ENCODE assay signal across 21 cellular contexts in the genomic region with DNA sequence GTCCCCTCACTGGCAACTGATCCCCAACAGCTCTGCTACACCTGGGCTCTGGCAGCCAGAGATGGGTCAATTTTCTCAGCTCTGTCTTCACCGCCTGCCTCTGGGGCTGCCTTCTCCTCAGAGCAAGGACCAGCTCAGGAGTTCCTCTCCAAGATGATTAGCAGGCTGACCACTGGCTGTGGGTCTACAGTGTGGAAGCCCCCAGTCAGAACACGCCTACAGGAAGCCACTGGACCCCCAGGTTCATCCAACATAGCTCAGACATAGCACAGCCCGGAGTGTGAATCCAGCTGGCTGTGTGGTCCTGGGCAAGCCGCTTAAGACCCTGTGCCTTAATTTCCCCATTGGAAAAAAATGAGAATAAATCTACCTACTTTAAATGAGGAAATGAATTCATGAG.
"Had no signal": no experiment of that assay in that cellular context is flagged by ENCODE, and none has a peak within 500 bp of the region (broad histone marks: within the 10 kb centered on the region; RNA-seq: fewer than 3 reads in every experiment).

No MANE protein-coding gene starts in this region.

- H3K27me3 Mint-ChIP-seq: activated CD8-positive, alpha-beta T cell treated with anti-CD3 and anti-CD28 coated beads for 36 hours; activated naive CD8-positive, alpha-beta T cell treated with anti-CD3 and anti-CD28 coated beads, Interleukin-2, amount 50 U/mL, for 24 hours; stimulated activated naive CD8-positive, alpha-beta T cell treated with anti-CD3 and anti-CD28 coated beads, Interleukin-15, Interleukin-2, amounts not matched to agents 100 ng/mL and 50 ng/mL, for 24 hours had no signal

- ATAC-seq: activated CD8-positive, alpha-beta T cell treated with anti-CD3 and anti-CD28 coated beads for 36 hours; activated naive CD8-positive, alpha-beta T cell treated with anti-CD3 and anti-CD28 coated beads, Interleukin-2, amount 50 U/mL, for 24 hours; heart left ventricle; left ventricle myocardium superior; psoas muscle had no signal

- H3K9me3 ChIP-seq: heart left ventricle, psoas muscle, sigmoid colon had no signal

- DNase-seq: activated CD4-positive, alpha-beta T cell treated with anti-CD3 and anti-CD28 coated beads for 4 hours; activated CD8-positive, alpha-beta memory T cell treated with anti-CD3 and anti-CD28 coated beads, Interleukin-2, amount 50 U/mL, for 4 hours; activated CD8-positive, alpha-beta T cell treated with anti-CD3 and anti-CD28 coated beads for 36 hours; activated naive CD4-positive, alpha-beta T cell treated with Interleukin-2 at 50 U/mL for 16 hours; activated naive CD8-positive, alpha-beta T cell treated with anti-CD3 and anti-CD28 coated beads, Interleukin-2, amount 50 U/mL, for 24 hours; central memory CD4-positive, alpha-beta T cell; cortex of kidney; effector CD8-positive, alpha-beta T cell; heart left ventricle; islet precursor cell; left ventricle myocardium superior; midbrain; naive B cell; occipital lobe; sigmoid colon; stimulated activated CD4-positive, alpha-beta T cell treated with anti-CD3 and anti-CD28 coated beads, Interleukin-2, amount 100 ng/mL, for 24 hours; T-helper 1 cell had no signal

- H3K27me3 ChIP-seq: sigmoid colon had no signal

- H3K4me3 ChIP-seq: heart left ventricle, psoas muscle, sigmoid colon, SK-N-MC had no signal

- H3K27ac Mint-ChIP-seq: activated CD8-positive, alpha-beta T cell treated with anti-CD3 and anti-CD28 coated beads for 36 hours; activated naive CD8-positive, alpha-beta T cell treated with anti-CD3 and anti-CD28 coated beads, Interleukin-2, amount 50 U/mL, for 24 hours; naive B cell; stimulated activated naive CD8-positive, alpha-beta T cell treated with anti-CD3 and anti-CD28 coated beads, Interleukin-15, Interleukin-2, amounts not matched to agents 100 ng/mL and 50 ng/mL, for 24 hours had no signal

- H3K27ac ChIP-seq: psoas muscle, SK-N-MC, VCaP had no signal

- H3K9me3 Mint-ChIP-seq: activated CD8-positive, alpha-beta T cell treated with anti-CD3 and anti-CD28 coated beads for 36 hours; activated naive CD8-positive, alpha-beta T cell treated with anti-CD3 and anti-CD28 coated beads, Interleukin-2, amount 50 U/mL, for 24 hours; naive B cell; stimulated activated naive CD8-positive, alpha-beta T cell treated with anti-CD3 and anti-CD28 coated beads, Interleukin-15, Interleukin-2, amounts not matched to agents 100 ng/mL and 50 ng/mL, for 24 hours had no signal

- H3K4me3 Mint-ChIP-seq: activated CD8-positive, alpha-beta T cell treated with anti-CD3 and anti-CD28 coated beads for 36 hours; activated naive CD8-positive, alpha-beta T cell treated with anti-CD3 and anti-CD28 coated beads, Interleukin-2, amount 50 U/mL, for 24 hours; stimulated activated naive CD8-positive, alpha-beta T cell treated with anti-CD3 and anti-CD28 coated beads, Interleukin-15, Interleukin-2, amounts not matched to agents 100 ng/mL and 50 ng/mL, for 24 hours had no signal

- H3K36me3 ChIP-seq: sigmoid colon had no signal
